In the genomic region with DNA sequence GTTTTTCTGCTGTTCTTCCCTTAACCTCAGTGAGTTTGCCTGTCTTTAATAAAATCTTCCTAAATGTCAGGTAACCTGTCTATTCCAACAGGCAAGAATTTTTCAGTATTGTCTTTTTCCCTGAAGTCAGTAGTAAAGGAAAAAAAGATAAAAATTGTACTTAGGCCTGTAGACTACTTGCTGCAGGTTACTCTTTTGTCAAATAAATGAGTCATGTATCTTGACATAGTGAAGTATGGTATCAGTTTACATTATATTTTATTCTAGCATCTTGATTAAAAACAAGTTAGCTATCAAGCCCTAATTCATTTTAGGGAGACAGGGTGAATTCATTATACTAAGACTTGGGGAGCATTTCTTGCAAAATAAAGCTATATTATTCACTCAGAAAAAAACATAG, we compare ENCODE assay signal across 15 cellular contexts. TPM values are rescaled to one million over a fixed set of nuclear protein-coding genes. Genes with fewer than 3 reads are reported as not detected.
DNase-seq lines count a peak whose midpoint lies in the region; ATAC-seq and TF ChIP-seq lines count a peak whose summit lies in the region.
"Had no signal": no experiment of that assay in that cellular context is flagged by ENCODE, and none has a peak within 500 bp of the region (broad histone marks: within the 10 kb centered on the region; RNA-seq: fewer than 3 reads in every experiment).

No MANE protein-coding gene starts in this region.

- POLR2A ChIA-PET in CD8-positive, alpha-beta T cell (lab: Charles Lee) = interaction anchor here (1.0 to 1.2 kb wide), 3 partner anchors 15 to 126 kb away, joined by 3 to 4 read pairs (median 3); no protein-coding TSS in a partner anchor
- POLR2A ChIA-PET in naive thymus-derived CD8-positive, alpha-beta T cell (lab: Charles Lee) = interaction anchor here (1.8 kb wide), 1 partner anchor 59 kb away, joined by 4 read pairs; the partner anchor contains the start of gene ITGA4

- intact Hi-C loops in CD8-positive, alpha-beta T cell (cut with DNase I, micrococcal nuclease) = loop anchor here (5.0 kb wide), 1 partner anchor 35 kb away; no protein-coding TSS in a partner anchor

- H3K9me3 Mint-ChIP-seq in activated T-cell treated with anti-CD3 and anti-CD28 coated beads, Interleukin-2, amount 50 U/mL, for 72 hours = no peaks in the 10 kb centered on the region
- H3K9me3 Mint-ChIP-seq in CD8-positive, alpha-beta T cell = no peaks in the 10 kb centered on the region
- H3K9me3 Mint-ChIP-seq in activated T-helper 17 cell treated with anti-CD3 and anti-CD28 coated beads, Interleukin-2, amount 50 U/mL, for 72 hours = no peaks in the 10 kb centered on the region
- no peaks in the 10 kb centered on the region for H3K9me3 Mint-ChIP-seq in naive thymus-derived CD8-positive, alpha-beta T cell

- no peaks in the 10 kb centered on the region for H3K9me3 ChIP-seq in CD8-positive, alpha-beta T cell (ENCODE audit: low read length)
- no peaks in the 10 kb centered on the region for H3K9me3 ChIP-seq in MG63

- no peak overlapping the region for H3K4me3 ChIP-seq in CD8-positive, alpha-beta T cell (ENCODE audit: low read depth, low read length)
- no peak overlapping the region for H3K4me3 ChIP-seq in MG63

- no peak overlapping the region for H3K4me3 Mint-ChIP-seq in activated T-cell treated with anti-CD3 and anti-CD28 coated beads, Interleukin-2, amount 50 U/mL, for 72 hours
- H3K4me3 Mint-ChIP-seq in CD8-positive, alpha-beta T cell = no peak overlapping the region
- H3K4me3 Mint-ChIP-seq in activated T-helper 17 cell treated with anti-CD3 and anti-CD28 coated beads, Interleukin-2, amount 50 U/mL, for 72 hours = no peak overlapping the region
- peak overlapping the region in 4 of 10 donors; percentile 5 to 43 (median 25) for H3K4me3 Mint-ChIP-seq in naive thymus-derived CD8-positive, alpha-beta T cell

- H3K27me3 Mint-ChIP-seq in activated T-cell treated with anti-CD3 and anti-CD28 coated beads, Interleukin-2, amount 50 U/mL, for 72 hours (ENCODE audit: low read depth) = no peaks in the 10 kb centered on the region
- no peaks in the 10 kb centered on the region for H3K27me3 Mint-ChIP-seq in CD8-positive, alpha-beta T cell (ENCODE audit: low read depth)
- H3K27me3 Mint-ChIP-seq in activated T-helper 17 cell treated with anti-CD3 and anti-CD28 coated beads, Interleukin-2, amount 50 U/mL, for 72 hours = no peaks in the 10 kb centered on the region
- no peaks in the 10 kb centered on the region for H3K27me3 Mint-ChIP-seq in naive thymus-derived CD8-positive, alpha-beta T cell
- H3K27me3 Mint-ChIP-seq: CD4-positive, CD25-positive, alpha-beta regulatory T cell had no signal

- CTCF ChIA-PET in CD8-positive, alpha-beta T cell (lab: Charles Lee) = interaction anchor here (1.6 to 3.7 kb wide), 2 partner anchors 50 to 198 kb away, joined by 4 to 10 read pairs; no protein-coding TSS in a partner anchor

- no peaks in the 10 kb centered on the region for H3K27me3 ChIP-seq in CD8-positive, alpha-beta T cell (ENCODE audit: insufficient read depth, low read length)
- H3K27me3 ChIP-seq in MG63 = no peaks in the 10 kb centered on the region

- DNase-seq in activated T-cell treated with anti-CD3 and anti-CD28 coated beads, Interleukin-2, amount 50 U/mL, for 72 hours = no peak
- DNase-seq in activated T-cell treated with anti-CD3 and anti-CD28 coated beads, Interleukin-2, amount 50 U/mL, for 48 hours = no peak
- DNase-seq in CD8-positive, alpha-beta T cell = no peak
- DNase-seq in naive thymus-derived CD8-positive, alpha-beta T cell = no peak
- no peak for DNase-seq in GM10266 (ENCODE audit: extremely low spot score)
- no peak for DNase-seq in MG63
- DNase-seq: CD4-positive, CD25-positive, alpha-beta regulatory T cell; H7; KG1; NCI-H187; NCI-H774; Right ventricle myocardium superior had no signal

- peaks cover 6 to 22% of the 10 kb centered on the region in 2 donors for H3K36me3 Mint-ChIP-seq in activated T-cell treated with anti-CD3 and anti-CD28 coated beads, Interleukin-2, amount 50 U/mL, for 72 hours (ENCODE audit: insufficient read depth in 2 of 2)
- H3K36me3 Mint-ChIP-seq in CD8-positive, alpha-beta T cell = peaks cover 84% of the 10 kb centered on the region
- H3K36me3 Mint-ChIP-seq in activated T-helper 17 cell treated with anti-CD3 and anti-CD28 coated beads, Interleukin-2, amount 50 U/mL, for 72 hours (ENCODE audit: low read depth) = peaks cover 81% of the 10 kb centered on the region
- H3K36me3 Mint-ChIP-seq in naive thymus-derived CD8-positive, alpha-beta T cell = peaks cover 17 to 85% (median 41%) of the 10 kb centered on the region in 3 donors

- peak overlapping the region; percentile 58 for H3K27ac Mint-ChIP-seq in activated T-cell treated with anti-CD3 and anti-CD28 coated beads, Interleukin-2, amount 50 U/mL, for 72 hours
- peak overlapping the region; percentile 87 for H3K27ac Mint-ChIP-seq in CD8-positive, alpha-beta T cell
- H3K27ac Mint-ChIP-seq in activated T-helper 17 cell treated with anti-CD3 and anti-CD28 coated beads, Interleukin-2, amount 50 U/mL, for 72 hours = peak overlapping the region; percentile 62
- peak overlapping the region in 7 of 10 donors; percentile 18 to 90 (median 51) for H3K27ac Mint-ChIP-seq in naive thymus-derived CD8-positive, alpha-beta T cell

- no peak overlapping the region for H3K27ac ChIP-seq in CD8-positive, alpha-beta T cell (ENCODE audit: low read depth, low read length)

- no peak for TF ChIP-seq CTCF in CD8-positive, alpha-beta T cell (IDR thresholded peaks at IDR 0.05)
- TF ChIP-seq CTCF in GM10266 (IDR thresholded peaks at IDR 0.05; ENCODE audit: control insufficient read depth, insufficient read depth, low read depth, missing control alignments) = no peak

- peaks cover 31% of the 10 kb centered on the region for H3K36me3 ChIP-seq in CD8-positive, alpha-beta T cell (ENCODE audit: insufficient read depth, low read length)
- H3K36me3 ChIP-seq in MG63 = peaks cover 12% of the 10 kb centered on the region

- ATAC-seq in activated T-cell treated with anti-CD3 and anti-CD28 coated beads, Interleukin-2, amount 50 U/mL, for 72 hours (replicated peaks in 1 of 2) = no peak
- no peak for ATAC-seq in CD8-positive, alpha-beta T cell
- no peak for ATAC-seq in activated T-helper 17 cell treated with anti-CD3 and anti-CD28 coated beads, Interleukin-2, amount 50 U/mL, for 72 hours (replicated peaks)
- ATAC-seq in naive thymus-derived CD8-positive, alpha-beta T cell = no peak
- no peak for ATAC-seq in GM21723 (IDR thresholded peaks at IDR 0.05; ENCODE audit: unreplicated experiment)
- ATAC-seq: Panc1 had no signal

- peaks cover 10% of the 10 kb centered on the region for H3K4me1 Mint-ChIP-seq in activated T-cell treated with anti-CD3 and anti-CD28 coated beads, Interleukin-2, amount 50 U/mL, for 72 hours (ENCODE audit: low read depth)
- peaks cover 57% of the 10 kb centered on the region for H3K4me1 Mint-ChIP-seq in CD8-positive, alpha-beta T cell (ENCODE audit: low read depth)
- H3K4me1 Mint-ChIP-seq in activated T-helper 17 cell treated with anti-CD3 and anti-CD28 coated beads, Interleukin-2, amount 50 U/mL, for 72 hours = peaks cover 16% of the 10 kb centered on the region
- peaks cover 31 to 52% (median 51%) of the 10 kb centered on the region in 4 donors for H3K4me1 Mint-ChIP-seq in naive thymus-derived CD8-positive, alpha-beta T cell

- H3K4me1 ChIP-seq in CD8-positive, alpha-beta T cell (ENCODE audit: insufficient read depth, low read length) = peaks cover 31% of the 10 kb centered on the region

RNA-seq across cellular contexts. Expression of gene ITGA4, which starts 59.8 kb away (rescaled TPM):
- 10 to 100 TPM; 47.3 to 47.5 TPM for total RNA-seq in activated T-cell treated with anti-CD3 and anti-CD28 coated beads, Interleukin-2, amount 50 U/mL, for 72 hours
- 100 to 1,000 TPM; 102 TPM for total RNA-seq in CD8-positive, alpha-beta T cell
- total RNA-seq in activated T-helper 17 cell treated with anti-CD3 and anti-CD28 coated beads, Interleukin-2, amount 50 U/mL, for 72 hours = 100 to 1,000 TPM in 1 of 2 donors, 10 to 100 TPM in 1; 63.3 to 196 TPM
- 100 to 1,000 TPM; 206 to 210 TPM for total RNA-seq in naive thymus-derived CD8-positive, alpha-beta T cell
- polyA plus RNA-seq in naive thymus-derived CD8-positive, alpha-beta T cell = 100 to 1,000 TPM in 2 of 3 donors, 10 to 100 TPM in 1; 88.1 to 128 (median 121) TPM
- 18.9 and 19.3 TPM in 2 replicates for total RNA-seq in MG63 (2014; rRNA removed; shearing (Covaris generic); ENCODE audit: low replicate concordance)
